Comparison of ENCODE assay signal across 9 cellular contexts in genomic region chr6:159169193-159169555, GRCh38. TPM values are rescaled to one million over a fixed set of nuclear protein-coding genes. Genes with fewer than 3 reads are reported as not detected.
DNase-seq lines count a peak whose midpoint lies in the region; ATAC-seq, FAIRE-seq and TF ChIP-seq lines count a peak whose summit lies in the region.
"Had no signal": no experiment of that assay in that cellular context is flagged by ENCODE, and none has a peak within 500 bp of the region (broad histone marks: within the 10 kb centered on the region; RNA-seq: fewer than 3 reads in every experiment).

Gene FNDC1 (plus strand): TSS chr6:159169400. CDS start chr6:159169597, 197 bp downstream.

- H3K79me2 ChIP-seq in parathyroid adenoma = no peaks in the 10 kb centered on the region

- CTCF ChIA-PET in activated CD4-positive, alpha-beta memory T cell treated with anti-CD3 and anti-CD28 coated beads, Interleukin-2, amount 10 ng/mL, durations not matched to agents 7 days and 5 days (lab: Charles Lee) = interaction anchor here (1.4 to 1.8 kb wide), 2 partner anchors 24 to 486 kb away, joined by 3 to 8 read pairs; no protein-coding TSS in a partner anchor

- no peaks in the 10 kb centered on the region for H3K4me1 ChIP-seq in parathyroid adenoma

- no peak within 1 kb of the TSS for H3K9ac ChIP-seq in parathyroid adenoma

- no peak for FAIRE-seq in urothelium cell line (lab: Jason Lieb, UNC)
- FAIRE-seq: A204.1 had no signal

- POLR2A ChIA-PET in activated CD4-positive, alpha-beta memory T cell treated with anti-CD3 and anti-CD28 coated beads, Interleukin-2, amount 10 ng/mL, durations not matched to agents 7 days and 5 days (lab: Charles Lee) = no interaction called here

- peak within 1 kb of the TSS; percentile 57 for H3K4me2 ChIP-seq in parathyroid adenoma (ENCODE audit: low read length)

- H3K27ac Mint-ChIP-seq in activated CD4-positive, alpha-beta memory T cell treated with anti-CD3 and anti-CD28 coated beads, Interleukin-2, amount 10 ng/mL, durations not matched to agents 7 days and 5 days = no peak within 1 kb of the TSS

- peak; percentile 88 for DNase-seq in DMS 273 (lab: John Stamatoyannopoulos, UW; ENCODE audit: unreplicated experiment)
- no peak for DNase-seq in DMS 273 treated with DMSO at 0.1 percent for 48 hours (lab: John Stamatoyannopoulos, UW)
- peak; percentile 62 for DNase-seq in activated CD4-positive, alpha-beta memory T cell treated with anti-CD3 and anti-CD28 coated beads, Interleukin-2, amount 10 ng/mL, durations not matched to agents 7 days and 5 days
- DNase-seq in fibroblast of villous mesenchyme (ENCODE audit: low read depth) = no peak
- DNase-seq in OCI-M1 (lab: John Stamatoyannopoulos, UW) = no peak
- DNase-seq in urothelium cell line (ENCODE audit: low spot score) = no peak

- TF ChIP-seq CTCF in fibroblast of villous mesenchyme (IDR thresholded peaks at IDR 0.05; ENCODE audit: insufficient read depth, low read depth, low read length) (no peak), parathyroid adenoma (IDR thresholded peaks at IDR 0.05) (no peak)

- no peaks in the 10 kb centered on the region for H3K36me3 Mint-ChIP-seq in activated CD4-positive, alpha-beta memory T cell treated with anti-CD3 and anti-CD28 coated beads, Interleukin-2, amount 10 ng/mL, durations not matched to agents 7 days and 5 days (ENCODE audit: low read depth)

- ATAC-seq in HG03460 (IDR thresholded peaks at IDR 0.05; ENCODE audit: unreplicated experiment) = peak; percentile 56

- H3K9me3 Mint-ChIP-seq in activated CD4-positive, alpha-beta memory T cell treated with anti-CD3 and anti-CD28 coated beads, Interleukin-2, amount 10 ng/mL, durations not matched to agents 7 days and 5 days = no peaks in the 10 kb centered on the region

- H3K9me3 ChIP-seq in parathyroid adenoma (ENCODE audit: control insufficient read depth, low read length) = no peaks in the 10 kb centered on the region

- peaks cover 83% of the 10 kb centered on the region for H3K27me3 Mint-ChIP-seq in activated CD4-positive, alpha-beta memory T cell treated with anti-CD3 and anti-CD28 coated beads, Interleukin-2, amount 10 ng/mL, durations not matched to agents 7 days and 5 days

- H3K4me3 Mint-ChIP-seq in activated CD4-positive, alpha-beta memory T cell treated with anti-CD3 and anti-CD28 coated beads, Interleukin-2, amount 10 ng/mL, durations not matched to agents 7 days and 5 days = peak within 1 kb of the TSS; percentile 51

- peaks cover 7% of the 10 kb centered on the region for H3K27me3 ChIP-seq in parathyroid adenoma (ENCODE audit: control insufficient read depth, insufficient read depth, low read length)

- H3K27ac ChIP-seq in parathyroid adenoma = no peak within 1 kb of the TSS

- H3K4me3 ChIP-seq in fibroblast of villous mesenchyme (ENCODE audit: low read depth, low read length) (peak within 1 kb of the TSS; percentile 23), parathyroid adenoma (ENCODE audit: low read depth, low read length) (peak within 1 kb of the TSS; percentile 1)

- peak within 1 kb of the TSS; percentile 58 for H2AFZ ChIP-seq in parathyroid adenoma

- peaks cover 20% of the 10 kb centered on the region for H3K4me1 Mint-ChIP-seq in activated CD4-positive, alpha-beta memory T cell treated with anti-CD3 and anti-CD28 coated beads, Interleukin-2, amount 10 ng/mL, durations not matched to agents 7 days and 5 days

- H3K36me3 ChIP-seq in parathyroid adenoma (ENCODE audit: control insufficient read depth, insufficient read depth, low read length) = no peaks in the 10 kb centered on the region

RNA-seq across cellular contexts. Expression of gene FNDC1, which starts in this region (rescaled TPM):
- total RNA-seq in activated CD4-positive, alpha-beta memory T cell treated with anti-CD3 and anti-CD28 coated beads, Interleukin-2, amount 10 ng/mL, durations not matched to agents 7 days and 5 days = not detected
- under 0.01 TPM in 2 replicates for total RNA-seq in fibroblast of villous mesenchyme

Comparison
In these comparisons a context has a peak if more than half of its experiments do, and no peak if none do; other contexts are left out.
1. Peak in DNase-seq in activated CD4-positive, alpha-beta memory T cell treated with anti-CD3 and anti-CD28 coated beads, Interleukin-2, amount 10 ng/mL, durations not matched to agents 7 days and 5 days; RNA of the gene not detected or under 1 TPM.